Comparison of ENCODE assay signal across 15 cellular contexts in the genomic region with DNA sequence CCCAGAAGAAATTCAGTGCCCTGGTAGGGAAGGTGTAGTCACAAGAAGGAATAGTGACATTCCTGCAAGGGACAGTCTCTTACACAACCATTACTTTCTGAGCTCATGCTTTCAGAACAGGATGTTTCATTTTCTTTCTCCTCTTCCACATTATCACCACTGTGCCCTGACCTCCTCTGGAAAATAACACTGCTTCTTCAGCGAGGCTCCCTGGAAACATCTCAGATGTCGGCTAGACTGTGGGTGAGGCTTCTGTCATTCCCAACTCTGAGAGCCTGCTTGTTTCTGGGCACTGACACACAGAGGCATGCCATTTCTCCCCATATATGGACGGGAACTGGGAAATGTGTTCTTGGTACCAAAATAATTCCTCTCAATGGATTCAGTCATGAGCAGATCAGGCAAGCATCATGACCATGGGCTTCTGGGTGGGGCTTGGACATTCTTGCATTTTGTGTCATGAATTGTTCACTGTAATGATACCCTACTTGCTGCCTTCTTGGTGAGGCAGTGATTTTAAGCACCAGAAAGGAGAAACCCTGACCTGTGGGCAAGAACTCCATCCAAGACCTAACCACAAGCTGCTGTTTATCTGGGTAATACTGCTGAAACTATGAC. TPM values are rescaled to one million over a fixed set of nuclear protein-coding genes. Genes with fewer than 3 reads are reported as not detected.
DNase-seq lines count a peak whose midpoint lies in the region; ATAC-seq and TF ChIP-seq lines count a peak whose summit lies in the region.
"Had no signal": no experiment of that assay in that cellular context is flagged by ENCODE, and none has a peak within 500 bp of the region (broad histone marks: within the 10 kb centered on the region; RNA-seq: fewer than 3 reads in every experiment).

No MANE protein-coding gene starts in this region.

- H3K27me3 ChIP-seq in RWPE2 (ENCODE audit: insufficient read depth, poor library complexity, severe bottlenecking) (no peaks in the 10 kb centered on the region), rectal smooth muscle tissue (ENCODE audit: control insufficient read depth, insufficient read depth, low read length) (no peaks in the 10 kb centered on the region)
- H3K27me3 ChIP-seq: BLaER1 treated with 17β-estradiol and CSF1 and Interleukin-3, amounts not matched to agents 10 nM and 100 nM; dorsolateral prefrontal cortex had no signal

- H3K36me3 ChIP-seq in RWPE2 (ENCODE audit: low read depth) (no peaks in the 10 kb centered on the region), rectal smooth muscle tissue (ENCODE audit: control insufficient read depth, insufficient read depth, low read length) (no peaks in the 10 kb centered on the region)
- H3K36me3 ChIP-seq: BLaER1 treated with 17β-estradiol and CSF1 and Interleukin-3, amounts not matched to agents 10 nM and 100 nM had no signal

- H3K4me3 ChIP-seq in AG09309 (ENCODE audit: control insufficient read depth, low read depth, low read length) = no peak overlapping the region
- H3K4me3 ChIP-seq in RWPE2 (ENCODE audit: severe bottlenecking) = no peak overlapping the region
- no peak overlapping the region for H3K4me3 ChIP-seq in fibroblast of villous mesenchyme (ENCODE audit: low read depth, low read length)
- H3K4me3 ChIP-seq in rectal smooth muscle tissue (ENCODE audit: low read length) = no peak overlapping the region
- H3K4me3 ChIP-seq: BLaER1 treated with 17β-estradiol and CSF1 and Interleukin-3, amounts not matched to agents 10 nM and 100 nM; dorsolateral prefrontal cortex had no signal

- no peak overlapping the region for H3K27ac ChIP-seq in RWPE2 (ENCODE audit: poor library complexity, severe bottlenecking)
- peak overlapping the region; percentile 51 for H3K27ac ChIP-seq in rectal smooth muscle tissue (ENCODE audit: low read depth, low read length)
- H3K27ac ChIP-seq: BLaER1 treated with 17β-estradiol and CSF1 and Interleukin-3, amounts not matched to agents 10 nM and 100 nM had no signal

- peak; percentile 75 for DNase-seq in AG09309 (ENCODE audit: low read depth)
- no peak for DNase-seq in RWPE2 (ENCODE audit: low spot score)
- DNase-seq in fibroblast of villous mesenchyme (ENCODE audit: low read depth) = peak; percentile 44
- DNase-seq in NCI-H187 (lab: John Stamatoyannopoulos, UW) = no peak
- DNase-seq: activated B cell treated with CpG ODN at 0.5 μM for 24 hours; dorsolateral prefrontal cortex; naive thymus-derived CD8-positive, alpha-beta T cell; SHP77 had no signal

- TF ChIP-seq CTCF in AG09309 (IDR thresholded peaks at IDR 0.05; ENCODE audit: control insufficient read depth, insufficient read depth, low read depth, low read length, missing control alignments) = no peak
- no peak for TF ChIP-seq CTCF in RWPE2 (IDR thresholded peaks at IDR 0.05; ENCODE audit: poor library complexity, severe bottlenecking)
- no peak for TF ChIP-seq CTCF in fibroblast of villous mesenchyme (IDR thresholded peaks at IDR 0.05; ENCODE audit: insufficient read depth, low read depth, low read length)

- H3K4me1 ChIP-seq in RWPE2 (ENCODE audit: insufficient read depth, poor library complexity, severe bottlenecking) (no peaks in the 10 kb centered on the region), rectal smooth muscle tissue (ENCODE audit: control insufficient read depth, insufficient read depth, low read length) (no peaks in the 10 kb centered on the region)

- no peaks in the 10 kb centered on the region for H3K9me3 ChIP-seq in RWPE2 (ENCODE audit: severe bottlenecking)
- H3K9me3 ChIP-seq: BLaER1 treated with 17β-estradiol and CSF1 and Interleukin-3, amounts not matched to agents 10 nM and 100 nM had no signal

- no peak overlapping the region for H3K9ac ChIP-seq in rectal smooth muscle tissue (ENCODE audit: low read length)
- H3K9ac ChIP-seq: BLaER1 treated with 17β-estradiol and CSF1 and Interleukin-3, amounts not matched to agents 10 nM and 100 nM had no signal

- ATAC-seq in RWPE2 (ENCODE audit: low read depth) (peak; percentile 22; the same call in 1 of the 3 replicates), HG02840 (IDR thresholded peaks at IDR 0.05; ENCODE audit: low FRiP score, unreplicated experiment) (no peak), GM19463 (IDR thresholded peaks at IDR 0.05; ENCODE audit: unreplicated experiment) (no peak), HG03039 (IDR thresholded peaks at IDR 0.05; ENCODE audit: unreplicated experiment) (no peak)
- ATAC-seq: activated T-helper 17 cell treated with anti-CD3 and anti-CD28 coated beads, Interleukin-2, amount 50 U/mL, for 72 hours; naive thymus-derived CD8-positive, alpha-beta T cell; stimulated activated memory B cell treated with anti-CD40 and anti-IgM and Interleukin-4, amounts not matched to agents 10 μg/mL and 1 μg/mL and 100 μg/mL, for 72 hours had no signal

RNA-seq across cellular contexts. Expression of a gene that starts 14.3 kb away (rescaled TPM):
- 0.43 and 0.64 TPM in 2 replicates for total RNA-seq in fibroblast of villous mesenchyme
- total RNA-seq: activated B cell treated with CpG ODN at 0.5 μM for 24 hours; activated T-helper 17 cell treated with anti-CD3 and anti-CD28 coated beads, Interleukin-2, amount 50 U/mL, for 72 hours; naive thymus-derived CD8-positive, alpha-beta T cell had no signal

Comparison
In these comparisons a context has a peak if more than half of its experiments do, and no peak if none do; other contexts are left out.
1. DNase-seq: peak in AG09309 (single experiment) and fibroblast of villous mesenchyme (single experiment); none in RWPE2 (single experiment) and NCI-H187 (0 of 2).